29 cellular contexts compared by ENCODE assay signal in the genomic region with DNA sequence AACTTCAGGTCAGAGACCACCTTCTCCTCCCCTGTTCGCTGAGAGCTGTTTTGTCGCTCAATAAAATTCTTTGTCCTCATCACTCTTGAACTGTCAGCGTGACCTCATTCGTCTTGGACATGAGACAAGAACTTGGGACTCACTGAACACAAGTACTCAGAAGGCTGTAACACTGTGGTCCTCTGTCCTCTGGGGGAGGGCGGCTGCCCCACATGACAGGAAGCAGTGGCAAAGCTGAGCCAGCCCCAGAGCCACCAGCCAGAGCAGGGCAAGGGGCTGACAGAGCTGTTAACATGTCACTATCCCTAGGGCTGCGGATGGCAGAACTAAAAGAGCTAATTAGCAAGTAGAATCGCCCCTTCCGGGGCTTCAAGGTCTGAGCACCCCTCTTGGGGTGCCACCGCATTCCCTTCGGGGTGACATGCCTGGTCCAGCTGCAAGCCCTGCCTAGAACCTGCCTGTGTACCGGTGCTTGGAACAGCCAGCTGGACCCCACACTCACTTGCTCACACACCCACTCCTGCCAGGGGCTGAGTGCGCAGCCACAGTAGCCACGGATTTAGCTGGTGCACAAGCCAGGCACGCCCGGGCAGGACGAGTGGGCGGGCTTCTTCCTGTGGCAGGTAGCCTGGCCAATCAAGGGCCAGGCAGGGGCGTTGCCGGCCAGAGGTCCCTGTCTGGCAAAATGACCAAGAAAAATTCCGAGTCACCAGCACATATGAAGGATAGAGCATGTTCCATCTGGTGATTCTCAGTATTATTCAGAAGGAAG.
DNase-seq lines count a peak whose midpoint lies in the region; ATAC-seq and TF ChIP-seq lines count a peak whose summit lies in the region.
"Had no signal": no experiment of that assay in that cellular context is flagged by ENCODE, and none has a peak within 500 bp of the region (broad histone marks: within the 10 kb centered on the region; RNA-seq: fewer than 3 reads in every experiment).

No MANE protein-coding gene starts in this region.

- H3K27ac Mint-ChIP-seq in chondrocyte (ENCODE audit: unreplicated experiment) (no peak overlapping the region), nephron progenitor cell (peak overlapping the region; percentile 83)
- H3K27ac Mint-ChIP-seq: activated CD8-positive, alpha-beta T cell treated with anti-CD3 and anti-CD28 coated beads for 36 hours; activated naive CD4-positive, alpha-beta T cell treated with anti-CD3 and anti-CD28 coated beads, Interleukin-2, amount 10 ng/mL, durations not matched to agents 7 days and 5 days; activated T-helper 1 cell treated with anti-CD3 and anti-CD28 coated beads, Interleukin-12 subunit alpha, Interleukin-12 subunit beta, Interleukin-2, Interleukin-4 antibody, amounts not matched to agents 30 ng/mL and 10 ng/mL and 1 ng/mL, durations not matched to agents 14 hours and 24 hours and 36 hours; CD14-positive monocyte; stimulated activated effector memory CD8-positive, alpha-beta T cell treated with anti-CD3 and anti-CD28 coated beads, Interleukin-12 subunit alpha, Interleukin-12 subunit beta, amount 100 ng/mL, for 72 hours; type B pancreatic cell had no signal

- ATAC-seq in aorta (ENCODE audit: low FRiP score) (peak; percentile 11), GM18520 (IDR thresholded peaks at IDR 0.05; ENCODE audit: unreplicated experiment) (no peak), psoas muscle (no peak), HG02852 (IDR thresholded peaks at IDR 0.05; ENCODE audit: unreplicated experiment) (no peak)
- ATAC-seq: activated CD8-positive, alpha-beta T cell treated with anti-CD3 and anti-CD28 coated beads for 36 hours; left lung; stimulated activated effector memory CD8-positive, alpha-beta T cell treated with anti-CD3 and anti-CD28 coated beads, Interleukin-12 subunit alpha, Interleukin-12 subunit beta, amount 100 ng/mL, for 72 hours had no signal

- no peaks in the 10 kb centered on the region for H3K9me3 ChIP-seq in aorta (ENCODE audit: control insufficient read depth, low read length)
- H3K9me3 ChIP-seq in psoas muscle, result no peaks in the 10 kb centered on the region
- H3K9me3 ChIP-seq: Caco-2, neutrophil, prostate gland had no signal

- 93 to 94% methylated on average over 20 of the region's 20 CpGs for WGBS in aorta, 2 donors
- 83 to 87% (median 85%) methylated on average over 20 of the region's 20 CpGs for WGBS in psoas muscle, 3 donors

- H3K4me3 Mint-ChIP-seq in chondrocyte (ENCODE audit: unreplicated experiment) (no peak overlapping the region), nephron progenitor cell (no peak overlapping the region)
- H3K4me3 Mint-ChIP-seq: activated CD8-positive, alpha-beta T cell treated with anti-CD3 and anti-CD28 coated beads for 36 hours; activated naive CD4-positive, alpha-beta T cell treated with anti-CD3 and anti-CD28 coated beads, Interleukin-2, amount 10 ng/mL, durations not matched to agents 7 days and 5 days; activated T-helper 1 cell treated with anti-CD3 and anti-CD28 coated beads, Interleukin-12 subunit alpha, Interleukin-12 subunit beta, Interleukin-2, Interleukin-4 antibody, amounts not matched to agents 30 ng/mL and 10 ng/mL and 1 ng/mL, durations not matched to agents 14 hours and 24 hours and 36 hours; CD14-positive monocyte; stimulated activated effector memory CD8-positive, alpha-beta T cell treated with anti-CD3 and anti-CD28 coated beads, Interleukin-12 subunit alpha, Interleukin-12 subunit beta, amount 100 ng/mL, for 72 hours; type B pancreatic cell had no signal

- no peak overlapping the region for H3K27ac ChIP-seq in aorta (ENCODE audit: low read depth in 1 of 2, low read length in 2 of 2)
- no peak overlapping the region for H3K27ac ChIP-seq in psoas muscle
- H3K27ac ChIP-seq: KMS-11, left lung, neutrophil, prostate gland had no signal

- no peaks in the 10 kb centered on the region for H3K36me3 ChIP-seq in aorta (ENCODE audit: control insufficient read depth in 1 of 2, insufficient read depth in 2 of 2, low read length in 1 of 2)
- H3K36me3 ChIP-seq in psoas muscle (ENCODE audit: insufficient read depth in 1 of 2, low read depth in 1 of 2), result no peaks in the 10 kb centered on the region
- H3K36me3 ChIP-seq: left lung, neutrophil, prostate gland had no signal

- H3K36me3 Mint-ChIP-seq in chondrocyte (ENCODE audit: low read depth) (no peaks in the 10 kb centered on the region), nephron progenitor cell (ENCODE audit: low read depth) (no peaks in the 10 kb centered on the region)
- H3K36me3 Mint-ChIP-seq: activated naive CD4-positive, alpha-beta T cell treated with anti-CD3 and anti-CD28 coated beads, Interleukin-2, amount 10 ng/mL, durations not matched to agents 7 days and 5 days; CD14-positive monocyte; stimulated activated effector memory CD8-positive, alpha-beta T cell treated with anti-CD3 and anti-CD28 coated beads, Interleukin-12 subunit alpha, Interleukin-12 subunit beta, amount 100 ng/mL, for 72 hours; type B pancreatic cell had no signal

- H3K4me3 ChIP-seq in aorta (ENCODE audit: low read length in 2 of 2) (no peak overlapping the region), psoas muscle (no peak overlapping the region)
- H3K4me3 ChIP-seq: left lung, prostate gland had no signal

- H3K27me3 ChIP-seq in aorta (ENCODE audit: control insufficient read depth in 1 of 2, insufficient read depth in 2 of 2, low read length in 1 of 2) (no peaks in the 10 kb centered on the region), psoas muscle (ENCODE audit: insufficient read depth in 3 of 3, low read length in 2 of 3) (no peaks in the 10 kb centered on the region)
- H3K27me3 ChIP-seq: left lung, neutrophil had no signal

- H3K9me3 Mint-ChIP-seq in chondrocyte (ENCODE audit: low read depth), result no peaks in the 10 kb centered on the region
- no peaks in the 10 kb centered on the region for H3K9me3 Mint-ChIP-seq in nephron progenitor cell
- H3K9me3 Mint-ChIP-seq: activated T-helper 1 cell treated with anti-CD3 and anti-CD28 coated beads, Interleukin-12 subunit alpha, Interleukin-12 subunit beta, Interleukin-2, Interleukin-4 antibody, amounts not matched to agents 30 ng/mL and 10 ng/mL and 1 ng/mL, durations not matched to agents 14 hours and 24 hours and 36 hours had no signal

- TF ChIP-seq CTCF in chondrocyte (IDR thresholded peaks at IDR 0.05), result no peak
- TF ChIP-seq CTCF in nephron progenitor cell (IDR thresholded peaks at IDR 0.05), result no peak
- TF ChIP-seq CTCF in psoas muscle (IDR thresholded peaks at IDR 0.05), result no peak

- DNase-seq in activated gamma-delta T cell (lab: John Stamatoyannopoulos, UW) (peak; percentile 4), activated gamma-delta T cell treated with Interleukin-2 at 50 U/mL for 16 hours (no peak), chondrocyte (ENCODE audit: low spot score) (peak; percentile 72), nephron progenitor cell (no peak), aorta (no peak), psoas muscle (no peak)
- DNase-seq: 8988T; activated CD8-positive, alpha-beta memory T cell treated with anti-CD3 and anti-CD28 coated beads, Interleukin-2, amount 50 U/mL, for 48 hours; activated CD8-positive, alpha-beta T cell treated with anti-CD3 and anti-CD28 coated beads for 36 hours; activated naive CD4-positive, alpha-beta T cell treated with anti-CD3 and anti-CD28 coated beads, Interleukin-2, amount 10 ng/mL, durations not matched to agents 7 days and 5 days; amniotic stem cell; Caco-2; MM.1S; NCI-H1417; NCI-H2081; NCI-H2227 treated with DMSO at 0.1 percent for 48 hours; NCI-H526 treated with DMSO at 0.1 percent for 48 hours; Right ventricle myocardium superior; stimulated activated CD4-positive, alpha-beta T cell treated with anti-CD3 and anti-CD28 coated beads, Interleukin-4, amount 100 ng/mL, for 4 hours had no signal

- intact Hi-C loops in aorta (cut with DNase I) (no loop called here), psoas muscle (cut with DNase I) (no loop called here)

- H3K4me1 Mint-ChIP-seq in chondrocyte (ENCODE audit: low read depth) (no peaks in the 10 kb centered on the region), nephron progenitor cell (peaks cover 13% of the 10 kb centered on the region)
- H3K4me1 Mint-ChIP-seq: activated naive CD4-positive, alpha-beta T cell treated with anti-CD3 and anti-CD28 coated beads, Interleukin-2, amount 10 ng/mL, durations not matched to agents 7 days and 5 days; CD14-positive monocyte; stimulated activated effector memory CD8-positive, alpha-beta T cell treated with anti-CD3 and anti-CD28 coated beads, Interleukin-12 subunit alpha, Interleukin-12 subunit beta, amount 100 ng/mL, for 72 hours had no signal

- H3K27me3 Mint-ChIP-seq in chondrocyte (ENCODE audit: low read depth) (peaks cover 17% of the 10 kb centered on the region), nephron progenitor cell (ENCODE audit: low read depth, poor library complexity) (peaks cover 3% of the 10 kb centered on the region)
- H3K27me3 Mint-ChIP-seq: activated CD8-positive, alpha-beta T cell treated with anti-CD3 and anti-CD28 coated beads for 36 hours; activated naive CD4-positive, alpha-beta T cell treated with anti-CD3 and anti-CD28 coated beads, Interleukin-2, amount 10 ng/mL, durations not matched to agents 7 days and 5 days had no signal

- no peaks in the 10 kb centered on the region for H3K4me1 ChIP-seq in aorta (ENCODE audit: control insufficient read depth in 1 of 2, insufficient read depth in 2 of 2, low read length in 2 of 2)
- H3K4me1 ChIP-seq in psoas muscle, result no peaks in the 10 kb centered on the region
- H3K4me1 ChIP-seq: Caco-2, left lung, prostate gland had no signal

Comparison
In these comparisons a context has a peak if more than half of its experiments do, and no peak if none do; other contexts are left out.
1. DNase-seq: peak in activated gamma-delta T cell (single experiment) and chondrocyte (single experiment); none in activated gamma-delta T cell treated with Interleukin-2 at 50 U/mL for 16 hours (single experiment), nephron progenitor cell (single experiment), aorta (0 of 2) and psoas muscle (0 of 2).